8 cellular contexts compared by ENCODE assay signal in the genomic region with DNA sequence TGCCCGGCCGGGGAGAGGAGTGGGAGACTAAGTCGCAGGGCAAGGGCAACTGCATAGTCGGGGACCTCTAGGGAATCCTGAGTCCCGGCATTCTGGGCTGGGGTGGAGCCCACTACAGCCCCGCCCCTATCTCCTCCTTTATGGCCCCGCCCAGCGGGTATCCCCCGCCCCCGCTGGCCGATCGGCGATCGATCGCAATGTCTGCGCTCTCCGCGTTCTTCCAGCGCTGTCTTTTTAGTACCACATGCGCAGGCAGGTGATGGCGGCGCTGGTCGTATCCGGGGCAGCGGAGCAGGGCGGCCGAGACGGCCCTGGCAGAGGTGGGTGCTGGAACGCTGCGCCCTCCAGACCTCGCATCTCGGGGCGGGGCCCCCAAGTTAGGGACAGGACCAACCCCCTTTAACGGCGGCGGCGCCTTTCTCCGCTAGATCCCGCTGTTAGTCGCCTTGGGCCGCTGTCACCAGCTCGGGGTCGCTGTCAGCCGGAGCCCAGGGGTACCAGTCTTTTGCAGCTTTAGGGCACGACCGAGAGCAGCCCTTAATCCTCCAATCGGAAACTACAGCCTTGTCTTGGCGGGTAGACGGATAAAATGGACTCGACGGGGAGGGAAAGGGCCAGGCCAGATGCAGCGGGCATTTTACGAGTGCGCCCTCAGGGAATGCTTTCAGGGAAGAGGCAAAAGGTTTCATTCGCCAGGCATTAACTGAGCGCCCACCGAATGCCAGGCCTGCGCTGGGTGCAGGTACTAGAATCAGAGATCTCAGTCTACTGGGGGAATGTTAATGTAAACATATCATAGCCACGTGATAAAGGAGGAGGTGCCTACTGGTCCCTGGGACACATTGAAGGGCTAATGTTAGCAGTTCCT. TPM values are rescaled to one million over a fixed set of nuclear protein-coding genes. Genes with fewer than 3 reads are reported as not detected.
A peak's percentile ranks its signal among the peaks of the same experiment; 100 is the strongest.
DNase-seq lines count a peak whose midpoint lies in the region; ATAC-seq and TF ChIP-seq lines count a peak whose summit lies in the region.

A gene (plus strand): TSS at position 243 of the 868 bp plus-strand sequence. CDS start 17 bp downstream, at position 260.

- peak; percentile 90 for DNase-seq in EL
- DNase-seq in HAP-1 (ENCODE audit: low spot score in 2 of 2), result peak; percentile 95
- DNase-seq in NCI-H1048 (lab: John Stamatoyannopoulos, UW), result peak; percentile 62
- peak; percentile 42 for DNase-seq in SKM-1 (lab: John Stamatoyannopoulos, UW; ENCODE audit: unreplicated experiment)
- DNase-seq in activated naive CD4-positive, alpha-beta T cell treated with anti-CD3 and anti-CD28 coated beads, Interleukin-2, amount 50 U/mL, for 72 hours (ENCODE audit: low spot score in 2 of 2), result peak; percentile 83 to 88
- DNase-seq in glomerular visceral epithelial cell (ENCODE audit: extremely low spot score), result peak; percentile 86
- DNase-seq in osteoblast (ENCODE audit: insufficient read length, low spot score, missing footprints), result peak; percentile 99
- DNase-seq in thoracic aorta (ENCODE audit: low spot score), result no peak

- H3K4me2 ChIP-seq in osteoblast (ENCODE audit: insufficient read depth, low read length), result peak within 1 kb of the TSS; percentile 85

- H3K27ac ChIP-seq in osteoblast (ENCODE audit: low read depth, low read length) (peak within 1 kb of the TSS; percentile 92), thoracic aorta (peak within 1 kb of the TSS in 1 of 2 donors; percentile 54)

- H3K27me3 ChIP-seq in HAP-1 (ENCODE audit: low read depth) (no peaks in the 10 kb centered on the region), osteoblast (ENCODE audit: insufficient read depth, low read length) (peaks cover 6% of the 10 kb centered on the region), thoracic aorta (replicated peaks; ENCODE audit: insufficient read depth) (no peaks in the 10 kb centered on the region)

- H3K4me1 ChIP-seq in HAP-1, result peaks cover 12% of the 10 kb centered on the region
- H3K4me1 ChIP-seq in osteoblast (ENCODE audit: insufficient read depth, low read length), result peaks cover 55% of the 10 kb centered on the region
- peaks cover 4 to 45% of the 10 kb centered on the region in 2 donors for H3K4me1 ChIP-seq in thoracic aorta (ENCODE audit: control insufficient read depth in 1 of 2, low read depth in 2 of 2)

- peaks cover 24% of the 10 kb centered on the region for H3K79me2 ChIP-seq in osteoblast (ENCODE audit: insufficient read depth, low read length)

- no peaks in the 10 kb centered on the region for H4K20me1 ChIP-seq in osteoblast (ENCODE audit: insufficient read depth, low read length)

- H3K4me3 ChIP-seq in HAP-1 (peak within 1 kb of the TSS; percentile 98), osteoblast (ENCODE audit: insufficient read depth, low read length) (peak within 1 kb of the TSS; percentile 100), thoracic aorta (peak within 1 kb of the TSS; percentile 88)

- H3K36me3 Mint-ChIP-seq in activated naive CD4-positive, alpha-beta T cell treated with anti-CD3 and anti-CD28 coated beads, Interleukin-2, amount 50 U/mL, for 72 hours, result peaks cover 0 to 7% of the 10 kb centered on the region in 2 donors

- H3K9me3 ChIP-seq in HAP-1 (no peaks in the 10 kb centered on the region), osteoblast (ENCODE audit: low read depth, low read length) (no peaks in the 10 kb centered on the region), thoracic aorta (no peaks in the 10 kb centered on the region)

- no peaks in the 10 kb centered on the region for H3K9me3 Mint-ChIP-seq in activated naive CD4-positive, alpha-beta T cell treated with anti-CD3 and anti-CD28 coated beads, Interleukin-2, amount 50 U/mL, for 72 hours

- H3K36me3 ChIP-seq in HAP-1 (replicated peaks) (no peaks in the 10 kb centered on the region; the same call in 1 of the 2 replicates), osteoblast (ENCODE audit: insufficient read depth, low read length) (no peaks in the 10 kb centered on the region), thoracic aorta (peaks cover 4% of the 10 kb centered on the region)

- TF ChIP-seq CTCF in osteoblast (IDR thresholded peaks at IDR 0.05; ENCODE audit: extremely low read depth, low read depth, low read length) (no peak), thoracic aorta (IDR thresholded peaks at IDR 0.05) (no peak)

- H3K27ac Mint-ChIP-seq in activated naive CD4-positive, alpha-beta T cell treated with anti-CD3 and anti-CD28 coated beads, Interleukin-2, amount 50 U/mL, for 72 hours, result peak within 1 kb of the TSS; percentile 81 to 93

- peak; percentile 89 to 91 for ATAC-seq in activated naive CD4-positive, alpha-beta T cell treated with anti-CD3 and anti-CD28 coated beads, Interleukin-2, amount 50 U/mL, for 72 hours
- ATAC-seq in thoracic aorta (ENCODE audit: insufficient number of reproducible peaks, low FRiP score, low read depth), result peak; percentile 34

- in situ Hi-C loops in HAP-1 (cut with MboI; ENCODE audit: low sequenced_read_pairs), result loop anchor here (5.0 to 25.0 kb wide), 3 partner anchors 118 to 393 kb away; a partner anchor contains a TSS

- H2AFZ ChIP-seq in osteoblast (ENCODE audit: low read length), result peak within 1 kb of the TSS; percentile 86

RNA-seq across cellular contexts. Expression of the gene that starts here (rescaled TPM):
- total RNA-seq in activated naive CD4-positive, alpha-beta T cell treated with anti-CD3 and anti-CD28 coated beads, Interleukin-2, amount 50 U/mL, for 72 hours, result 10 to 100 TPM; 30.5 to 38.0 TPM
- total RNA-seq in osteoblast, result 52.7 and 63.7 TPM in 2 replicates
- total RNA-seq in thoracic aorta, result 10 to 100 TPM; 46.0 to 61.1 TPM
